ENCODE assay signal across 13 cellular contexts in genomic region chrX:150570512-150570911, GRCh38. TPM values are rescaled to one million over a fixed set of nuclear protein-coding genes. Genes with fewer than 3 reads are reported as not detected.
A peak's percentile ranks its signal among the peaks of the same experiment; 100 is the strongest.
DNase-seq lines count a peak whose midpoint lies in the region; ATAC-seq and TF ChIP-seq lines count a peak whose summit lies in the region.
"Had no signal": no experiment of that assay in that cellular context is flagged by ENCODE, and none has a peak within 500 bp of the region (broad histone marks: within the 10 kb centered on the region; RNA-seq: fewer than 3 reads in every experiment).

No MANE protein-coding gene starts in this region.

- TF ChIP-seq RAD21 in liver (IDR thresholded peaks at IDR 0.05), result peak; percentile 33 to 38

- no peaks in the 10 kb centered on the region for H3K27me3 ChIP-seq in CD4-positive, alpha-beta T cell (ENCODE audit: control insufficient read depth, insufficient read depth, low read length)
- H3K27me3 ChIP-seq in HL-60 (ENCODE audit: insufficient read depth, poor library complexity, severe bottlenecking) (no peaks in the 10 kb centered on the region), liver (ENCODE audit: control insufficient read depth in 4 of 4, insufficient read depth in 4 of 4, low read length in 3 of 4) (no peaks in the 10 kb centered on the region)

- CTCF ChIA-PET in CD4-positive, alpha-beta T cell (lab: Charles Lee), result interaction anchor here (1.2 to 1.3 kb wide), 2 partner anchors 17 to 205 kb away, joined by 3 to 4 read pairs; no protein-coding TSS in a partner anchor
- CTCF ChIA-PET in activated B cell treated with CpG ODN at 0.5 μM for 24 hours (lab: Charles Lee), result no interaction called here

- DNase-seq in CD4-positive, alpha-beta T cell, result no peak
- DNase-seq in HL-60 (ENCODE audit: low read depth in 1 of 2, low spot score in 1 of 2) (peak in 1 of 2 experiments; percentile 39), activated B cell treated with CpG ODN at 0.5 μM for 24 hours (no peak), pons (ENCODE audit: low spot score) (no peak), superior temporal gyrus (ENCODE audit: extremely low spot score) (no peak), NCI-H2081 (lab: John Stamatoyannopoulos, UW) (no peak)
- DNase-seq: DMS53; NCI-H1436 treated with DMSO at 0.1 percent for 48 hours; Right ventricle myocardium superior; stimulated activated CD4-positive, alpha-beta T cell treated with anti-CD3 and anti-CD28 coated beads, Interleukin-15, amount 100 ng/mL, for 24 hours had no signal

- no peak for ATAC-seq in CD4-positive, alpha-beta T cell (ENCODE audit: poor library complexity)
- ATAC-seq in activated B cell treated with CpG ODN at 0.5 μM for 24 hours (ENCODE audit: low read depth), result no peak
- no peak for ATAC-seq in GM19467 (IDR thresholded peaks at IDR 0.05; ENCODE audit: unreplicated experiment)
- ATAC-seq: esophagus mucosa had no signal

- H3K4me3 Mint-ChIP-seq in CD4-positive, alpha-beta T cell, result peak overlapping the region; percentile 98
- peak overlapping the region; percentile 61 for H3K4me3 Mint-ChIP-seq in activated B cell treated with CpG ODN at 0.5 μM for 24 hours

- H3K27ac Mint-ChIP-seq in CD4-positive, alpha-beta T cell, result peak overlapping the region; percentile 95
- peak overlapping the region; percentile 89 for H3K27ac Mint-ChIP-seq in activated B cell treated with CpG ODN at 0.5 μM for 24 hours

- H3K4me1 ChIP-seq in liver (ENCODE audit: control insufficient read depth in 4 of 4, insufficient read depth in 4 of 4, low read length in 3 of 4), result peaks cover 10 to 30% (median 28%) of the 10 kb centered on the region in 4 donors

- no peaks in the 10 kb centered on the region for H3K9me3 Mint-ChIP-seq in CD4-positive, alpha-beta T cell
- H3K9me3 Mint-ChIP-seq in activated B cell treated with CpG ODN at 0.5 μM for 24 hours, result no peaks in the 10 kb centered on the region

- WGBS in liver, result 9% methylated on average over 3 of the region's 3 CpGs

- H3K36me3 Mint-ChIP-seq in CD4-positive, alpha-beta T cell (ENCODE audit: low read depth), result peaks cover 4% of the 10 kb centered on the region
- H3K36me3 Mint-ChIP-seq in activated B cell treated with CpG ODN at 0.5 μM for 24 hours (ENCODE audit: low read depth), result no peaks in the 10 kb centered on the region

- peaks cover 64% of the 10 kb centered on the region for H3K4me1 Mint-ChIP-seq in CD4-positive, alpha-beta T cell (ENCODE audit: low read depth)
- peaks cover 65% of the 10 kb centered on the region for H3K4me1 Mint-ChIP-seq in activated B cell treated with CpG ODN at 0.5 μM for 24 hours

- H3K27me3 Mint-ChIP-seq in CD4-positive, alpha-beta T cell, result no peaks in the 10 kb centered on the region
- H3K27me3 Mint-ChIP-seq in activated B cell treated with CpG ODN at 0.5 μM for 24 hours, result no peaks in the 10 kb centered on the region

- H3K36me3 ChIP-seq in liver (ENCODE audit: control insufficient read depth in 4 of 4, insufficient read depth in 3 of 4, low read depth in 1 of 4, low read length in 3 of 4), result no peaks in the 10 kb centered on the region

- H3K27ac ChIP-seq in CD4-positive, alpha-beta T cell (ENCODE audit: low read depth, low read length), result peak overlapping the region; percentile 13
- H3K27ac ChIP-seq in HL-60 (replicated peaks), result peak overlapping the region; percentile 94
- H3K27ac ChIP-seq in liver (ENCODE audit: low read depth in 1 of 2, low read length in 2 of 2), result peak overlapping the region; percentile 84 to 92

- POLR2A ChIA-PET in CD4-positive, alpha-beta T cell (lab: Charles Lee), result interaction anchor here (0.8 to 6.0 kb wide), 4 partner anchors 13 to 92 kb away, joined by 3 to 68 read pairs (median 4); no protein-coding TSS in a partner anchor
- POLR2A ChIA-PET in activated B cell treated with CpG ODN at 0.5 μM for 24 hours (lab: Charles Lee), result interaction anchor here (1.1 to 2.7 kb wide), 3 partner anchors 23 to 632 kb away, joined by 3 to 28 read pairs (median 7); partner anchors contain the start of gene EOLA2

- H3K4me3 ChIP-seq in HL-60 (replicated peaks; ENCODE audit: insufficient read depth, low read length) (peak overlapping the region; percentile 71), liver (ENCODE audit: low read depth in 1 of 3, low read length in 3 of 3) (peak overlapping the region in 2 of 3 donors; percentile 12 to 79)

- peak overlapping the region in 1 of 2 donors; percentile 89 for H3K9ac ChIP-seq in liver (ENCODE audit: low read depth in 1 of 2, low read length in 2 of 2)

- intact Hi-C loops in CD4-positive, alpha-beta T cell (cut with DNase I, micrococcal nuclease), result loop anchor here (10.0 kb wide), 2 partner anchors 124 to 206 kb away; partner anchors contain the start of genes MAMLD1 (in 1 of the 2) and MTMR1 (in 1 of the 2)
- intact Hi-C loops in activated B cell treated with CpG ODN at 0.5 μM for 24 hours (cut with micrococcal nuclease), result no loop called here

- no peak for TF ChIP-seq CTCF in CD4-positive, alpha-beta T cell (IDR thresholded peaks at IDR 0.05)
- no peak for TF ChIP-seq CTCF in HL-60 (IDR thresholded peaks at IDR 0.05; ENCODE audit: insufficient read depth, low read length)
- TF ChIP-seq CTCF in activated B cell treated with CpG ODN at 0.5 μM for 24 hours (IDR thresholded peaks at IDR 0.05), result no peak
- TF ChIP-seq CTCF in liver (IDR thresholded peaks at IDR 0.05; ENCODE audit: low read depth, low read length, missing input control), result no peak

- no peaks in the 10 kb centered on the region for H3K9me3 ChIP-seq in CD4-positive, alpha-beta T cell (ENCODE audit: control insufficient read depth, low read length)
- H3K9me3 ChIP-seq in liver (ENCODE audit: control insufficient read depth in 4 of 4, low read length in 3 of 4), result no peaks in the 10 kb centered on the region

TF ChIP-seq in liver, 16 proteins besides CTCF, POLR2A, EP300 and RAD21 (continues in another document):
- TF ChIP-seq YY1 (IDR thresholded peaks at IDR 0.05) (peak; percentile 53), HNF4A (conservative IDR thresholded peaks at IDR 0.05) (peak; percentile 88 to 90), JUND (IDR thresholded peaks at IDR 0.05) (peak in 1 of 2 donors; percentile 69), REST (IDR thresholded peaks at IDR 0.05) (peak; percentile 38), NR2F2 (IDR thresholded peaks at IDR 0.05) (no peak), GABPA (IDR thresholded peaks at IDR 0.05 in 1 of 2, conservative IDR thresholded peaks at IDR 0.05 in 1 of 2) (peak in 1 of 2 donors; percentile 19), TAF1 (conservative IDR thresholded peaks at IDR 0.05) (peak; percentile 51), MAX (IDR thresholded peaks at IDR 0.05) (peak; percentile 37), ZBTB33 (IDR thresholded peaks at IDR 0.05) (peak; percentile 22), ATF3 (IDR thresholded peaks at IDR 0.05) (peak; percentile 36), FOXA2 (IDR thresholded peaks at IDR 0.05) (peak; percentile 71), FOXA1 (IDR thresholded peaks at IDR 0.05) (peak; percentile 73), RXRA (IDR thresholded peaks at IDR 0.05) (peak; percentile 64 to 81), EGR1 (IDR thresholded peaks at IDR 0.05; ENCODE audit: low read depth in 2 of 2) (peak in 1 of 2 donors; percentile 46), SP1 (IDR thresholded peaks at IDR 0.05) (peak; percentile 72)

RNA-seq across cellular contexts. Expression of gene MTM1, which starts 2.1 kb away (rescaled TPM):
- total RNA-seq in CD4-positive, alpha-beta T cell, result 10 to 100 TPM; 20.6 to 26.9 TPM
- total RNA-seq in activated B cell treated with CpG ODN at 0.5 μM for 24 hours (22.0 and 24.4 TPM in 2 replicates), liver (10 to 100 TPM; 15.8 to 21.2 TPM)
- polyA plus RNA-seq in liver, result 1 to 10 TPM; 5.9 to 7.0 TPM

Comparison
In these comparisons a context has a peak if more than half of its experiments do, and no peak if none do; other contexts are left out.
1. H3K27ac ChIP-seq: peak in every context shown above with its lines; median percentile 94 in HL-60; 88 in liver; 13 in CD4-positive, alpha-beta T cell.